9 cellular contexts compared by ENCODE assay signal in the genomic region with DNA sequence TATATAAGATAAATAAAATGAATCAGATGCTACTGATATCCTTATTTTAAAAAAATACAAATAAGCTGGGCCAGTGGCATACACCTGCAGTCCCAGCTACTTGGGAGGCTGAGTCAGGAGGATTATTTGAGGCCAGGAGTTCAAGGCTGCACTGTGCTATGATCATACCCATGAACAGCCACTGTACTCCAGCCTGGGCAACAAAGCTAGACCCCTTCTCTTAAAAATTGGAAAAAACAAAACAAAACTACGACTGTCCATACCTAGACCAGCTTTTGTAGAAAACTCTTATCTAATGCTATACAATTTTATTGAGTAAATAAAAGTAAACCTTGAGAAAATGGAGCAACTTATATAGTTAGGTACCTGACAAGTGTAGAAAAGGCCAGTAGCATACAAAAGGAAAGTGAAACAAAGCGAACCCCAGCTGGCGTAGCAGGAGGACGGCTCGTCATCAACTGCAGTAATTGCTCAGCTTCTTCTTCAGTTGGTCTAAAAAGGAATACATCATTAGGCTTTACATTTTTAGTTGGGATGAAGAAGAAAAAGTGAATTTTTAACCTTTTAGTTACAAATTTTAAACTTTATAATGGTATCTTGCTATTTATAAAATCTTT. TPM values are rescaled to one million over a fixed set of nuclear protein-coding genes. Genes with fewer than 3 reads are reported as not detected.
DNase-seq lines count a peak whose midpoint lies in the region; ATAC-seq lines count a peak whose summit lies in the region.
"Had no signal": no experiment of that assay in that cellular context is flagged by ENCODE, and none has a peak within 500 bp of the region (broad histone marks: within the 10 kb centered on the region; RNA-seq: fewer than 3 reads in every experiment).

No MANE protein-coding gene starts in this region.

- peaks cover 34% of the 10 kb centered on the region for H3K36me3 Mint-ChIP-seq in activated CD8-positive, alpha-beta memory T cell treated with anti-CD3 and anti-CD28 coated beads, Interleukin-2, amount 10 ng/mL, durations not matched to agents 7 days and 5 days
- peaks cover 42% of the 10 kb centered on the region for H3K36me3 Mint-ChIP-seq in stimulated activated memory B cell treated with anti-CD40 and anti-IgM and Interleukin-4, amounts not matched to agents 10 μg/mL and 1 μg/mL and 100 μg/mL, for 72 hours

- H3K4me1 Mint-ChIP-seq in activated CD8-positive, alpha-beta memory T cell treated with anti-CD3 and anti-CD28 coated beads, Interleukin-2, amount 10 ng/mL, durations not matched to agents 7 days and 5 days: peaks cover 9% of the 10 kb centered on the region
- H3K4me1 Mint-ChIP-seq in stimulated activated memory B cell treated with anti-CD40 and anti-IgM and Interleukin-4, amounts not matched to agents 10 μg/mL and 1 μg/mL and 100 μg/mL, for 72 hours: peaks cover 4% of the 10 kb centered on the region

- peak overlapping the region; percentile 64 for H3K4me3 Mint-ChIP-seq in activated CD8-positive, alpha-beta memory T cell treated with anti-CD3 and anti-CD28 coated beads, Interleukin-2, amount 10 ng/mL, durations not matched to agents 7 days and 5 days
- H3K4me3 Mint-ChIP-seq in stimulated activated memory B cell treated with anti-CD40 and anti-IgM and Interleukin-4, amounts not matched to agents 10 μg/mL and 1 μg/mL and 100 μg/mL, for 72 hours: no peak overlapping the region

- CTCF ChIA-PET in activated CD8-positive, alpha-beta memory T cell treated with anti-CD3 and anti-CD28 coated beads, Interleukin-2, amount 10 ng/mL, durations not matched to agents 7 days and 5 days (lab: Charles Lee): interaction anchor here (0.6 to 1.8 kb wide), 4 partner anchors 12 to 205 kb away, joined by 3 to 14 read pairs (median 5); a partner anchor contains a TSS

- peak; percentile 80 for DNase-seq in activated CD8-positive, alpha-beta memory T cell treated with anti-CD3 and anti-CD28 coated beads, Interleukin-2, amount 10 ng/mL, durations not matched to agents 7 days and 5 days
- no peak for DNase-seq in activated CD8-positive, alpha-beta memory T cell treated with anti-CD3 and anti-CD28 coated beads for 24 hours
- DNase-seq in activated CD4-positive, alpha-beta T cell treated with anti-CD3 and anti-CD28 coated beads, Interleukin-2, amount 50 U/mL, for 4 hours: peak; percentile 5 to 8
- DNase-seq in dermis blood vessel endothelial cell (no peak), NCI-H345 (lab: John Stamatoyannopoulos, UW) (no peak), KG1 (lab: John Stamatoyannopoulos, UW) (no peak)
- DNase-seq: effector CD4-positive, alpha-beta T cell had no signal

- H3K27ac Mint-ChIP-seq in activated CD8-positive, alpha-beta memory T cell treated with anti-CD3 and anti-CD28 coated beads, Interleukin-2, amount 10 ng/mL, durations not matched to agents 7 days and 5 days: peak overlapping the region; percentile 92
- peak overlapping the region; percentile 55 for H3K27ac Mint-ChIP-seq in stimulated activated memory B cell treated with anti-CD40 and anti-IgM and Interleukin-4, amounts not matched to agents 10 μg/mL and 1 μg/mL and 100 μg/mL, for 72 hours

- peak; percentile 97 for ATAC-seq in activated CD8-positive, alpha-beta memory T cell treated with anti-CD3 and anti-CD28 coated beads, Interleukin-2, amount 10 ng/mL, durations not matched to agents 7 days and 5 days
- peak; percentile 62 for ATAC-seq in HG02970 (IDR thresholded peaks at IDR 0.05; ENCODE audit: low FRiP score, unreplicated experiment)
- peak; percentile 75 for ATAC-seq in stimulated activated memory B cell treated with anti-CD40 and anti-IgM and Interleukin-4, amounts not matched to agents 10 μg/mL and 1 μg/mL and 100 μg/mL, for 72 hours

- no peaks in the 10 kb centered on the region for H3K27me3 Mint-ChIP-seq in activated CD8-positive, alpha-beta memory T cell treated with anti-CD3 and anti-CD28 coated beads, Interleukin-2, amount 10 ng/mL, durations not matched to agents 7 days and 5 days
- no peaks in the 10 kb centered on the region for H3K27me3 Mint-ChIP-seq in stimulated activated memory B cell treated with anti-CD40 and anti-IgM and Interleukin-4, amounts not matched to agents 10 μg/mL and 1 μg/mL and 100 μg/mL, for 72 hours

- H3K9me3 Mint-ChIP-seq in activated CD8-positive, alpha-beta memory T cell treated with anti-CD3 and anti-CD28 coated beads, Interleukin-2, amount 10 ng/mL, durations not matched to agents 7 days and 5 days (ENCODE audit: low read depth): no peaks in the 10 kb centered on the region
- no peaks in the 10 kb centered on the region for H3K9me3 Mint-ChIP-seq in stimulated activated memory B cell treated with anti-CD40 and anti-IgM and Interleukin-4, amounts not matched to agents 10 μg/mL and 1 μg/mL and 100 μg/mL, for 72 hours

RNA-seq across cellular contexts. Expression of a gene that starts 23.6 kb away (rescaled TPM):
- 10 to 100 TPM; 24.5 to 26.6 TPM for total RNA-seq in activated CD8-positive, alpha-beta memory T cell treated with anti-CD3 and anti-CD28 coated beads, Interleukin-2, amount 10 ng/mL, durations not matched to agents 7 days and 5 days
- 20.3 and 22.9 TPM in 2 replicates for total RNA-seq in dermis blood vessel endothelial cell

RNA-seq across cellular contexts. Expression of a gene that starts 40.9 kb away (rescaled TPM):
- 10 to 100 TPM; 23.8 to 30.6 TPM for total RNA-seq in activated CD8-positive, alpha-beta memory T cell treated with anti-CD3 and anti-CD28 coated beads, Interleukin-2, amount 10 ng/mL, durations not matched to agents 7 days and 5 days
- 4.3 and 9.3 TPM in 2 replicates for total RNA-seq in dermis blood vessel endothelial cell

Comparison
In these comparisons a context has a peak if more than half of its experiments do, and no peak if none do; other contexts are left out.
1. DNase-seq: peak in activated CD8-positive, alpha-beta memory T cell treated with anti-CD3 and anti-CD28 coated beads, Interleukin-2, amount 10 ng/mL, durations not matched to agents 7 days and 5 days (single experiment) and activated CD4-positive, alpha-beta T cell treated with anti-CD3 and anti-CD28 coated beads, Interleukin-2, amount 50 U/mL, for 4 hours (2 of 2); none in activated CD8-positive, alpha-beta memory T cell treated with anti-CD3 and anti-CD28 coated beads for 24 hours (single experiment), dermis blood vessel endothelial cell (single experiment), NCI-H345 (single experiment) and KG1 (single experiment).
2. Peak in every context shown above with its lines, with median percentiles within 50 percentile points of each other: ATAC-seq.